In the genomic region with DNA sequence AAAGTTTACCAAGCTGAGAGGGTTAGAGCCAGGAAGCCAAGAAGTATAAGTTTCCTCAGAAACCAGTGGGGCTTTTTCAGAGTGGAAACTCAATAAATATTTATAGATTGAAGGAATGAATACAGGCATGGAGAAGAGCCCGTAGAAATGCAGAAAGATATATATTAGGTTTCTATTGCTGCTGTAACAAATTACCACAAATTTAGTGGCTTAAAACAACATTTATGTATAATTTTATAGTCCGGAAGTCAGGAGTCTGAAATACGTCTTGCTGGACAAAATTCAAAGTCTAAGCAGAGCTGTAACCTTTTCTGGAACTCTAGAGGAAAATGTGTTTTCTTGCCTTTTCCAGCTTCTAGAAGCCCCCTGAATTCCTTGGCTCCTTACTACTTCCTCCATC, we compare ENCODE assay signal across 21 cellular contexts.
DNase-seq lines count a peak whose midpoint lies in the region; ATAC-seq and TF ChIP-seq lines count a peak whose summit lies in the region.
"Had no signal": no experiment of that assay in that cellular context is flagged by ENCODE, and none has a peak within 500 bp of the region (broad histone marks: within the 10 kb centered on the region; RNA-seq: fewer than 3 reads in every experiment).

No MANE protein-coding gene starts in this region.

- peaks cover 19% of the 10 kb centered on the region for H3K4me1 ChIP-seq in GM23338 (ENCODE audit: insufficient read depth)
- H3K4me1 ChIP-seq: A549, HAP-1 had no signal

- TF ChIP-seq CTCF in GM23338 (conservative IDR thresholded peaks at IDR 0.05; ENCODE audit: low read depth in 2 of 2) (no peak), nephron progenitor cell (IDR thresholded peaks at IDR 0.05) (no peak), natural killer cell (IDR thresholded peaks at IDR 0.05) (no peak)

- H3K27ac Mint-ChIP-seq in GM23338 (no peak overlapping the region), memory B cell (peak overlapping the region; percentile 46), nephron progenitor cell (peak overlapping the region; percentile 15), natural killer cell (no peak overlapping the region)
- H3K27ac Mint-ChIP-seq: CD4-positive, alpha-beta memory T cell; HFFc6 had no signal

- intact Hi-C loops in natural killer cell (cut with micrococcal nuclease), result no loop called here

- H2AFZ ChIP-seq in GM23338, result 0 out of 2 replicates have a peak overlapping the region, but pooled peaks have one; percentile 9

- H3K4me2 ChIP-seq in GM23338, result no peak overlapping the region
- H3K4me2 ChIP-seq: A549 had no signal

- no peaks in the 10 kb centered on the region for H4K20me1 ChIP-seq in GM23338 (replicated peaks; ENCODE audit: insufficient read depth)

- H3K4me3 Mint-ChIP-seq in GM23338, result no peak overlapping the region
- no peak overlapping the region for H3K4me3 Mint-ChIP-seq in memory B cell
- H3K4me3 Mint-ChIP-seq in nephron progenitor cell, result no peak overlapping the region
- H3K4me3 Mint-ChIP-seq in natural killer cell, result no peak overlapping the region
- H3K4me3 Mint-ChIP-seq: CD4-positive, alpha-beta memory T cell; HFFc6 had no signal

- H3K27me3 Mint-ChIP-seq in GM23338 (ENCODE audit: insufficient read depth, low read depth, poor library complexity), result no peaks in the 10 kb centered on the region
- no peaks in the 10 kb centered on the region for H3K27me3 Mint-ChIP-seq in memory B cell
- no peaks in the 10 kb centered on the region for H3K27me3 Mint-ChIP-seq in nephron progenitor cell (ENCODE audit: low read depth, poor library complexity)
- no peaks in the 10 kb centered on the region for H3K27me3 Mint-ChIP-seq in natural killer cell (ENCODE audit: low read depth in 2 of 2)
- H3K27me3 Mint-ChIP-seq: CD4-positive, alpha-beta memory T cell had no signal

- no peaks in the 10 kb centered on the region for H3K79me2 ChIP-seq in GM23338 (replicated peaks; ENCODE audit: insufficient read depth)

- no peak overlapping the region for H3K27ac ChIP-seq in GM23338 (ENCODE audit: low read depth)
- H3K27ac ChIP-seq: A549 had no signal

- ATAC-seq in GM23338 (no peak), memory B cell (ENCODE audit: low read depth) (no peak), natural killer cell (no peak), GM18868 (IDR thresholded peaks at IDR 0.05; ENCODE audit: unreplicated experiment) (no peak)
- ATAC-seq: A549 had no signal

- no peaks in the 10 kb centered on the region for H3K36me3 ChIP-seq in GM23338 (ENCODE audit: insufficient read depth)
- H3K36me3 ChIP-seq: HAP-1 had no signal

- DNase-seq in GM23338 (ENCODE audit: low spot score), result no peak
- no peak for DNase-seq in memory B cell (ENCODE audit: low spot score in 2 of 2)
- DNase-seq in nephron progenitor cell, result no peak
- DNase-seq in NCI-H1417 (lab: John Stamatoyannopoulos, UW), result no peak
- DNase-seq in natural killer cell, result no peak
- DNase-seq in occipital lobe (lab: John Stamatoyannopoulos, UW), result no peak
- DNase-seq: 8988T; ACHN; AML-193; C1 segment of cervical spinal cord; Calu3; CD4-positive, alpha-beta memory T cell; COR-L47; DMS53; DMS79 treated with DMSO at 0.1 percent for 48 hours; GF-D8; GOT3; HFFc6 had no signal

- H3K36me3 Mint-ChIP-seq in GM23338 (ENCODE audit: low read depth) (no peaks in the 10 kb centered on the region), memory B cell (peaks cover 2% of the 10 kb centered on the region), nephron progenitor cell (ENCODE audit: low read depth) (peaks cover 5% of the 10 kb centered on the region), natural killer cell (peaks cover 11% of the 10 kb centered on the region)
- H3K36me3 Mint-ChIP-seq: CD4-positive, alpha-beta memory T cell had no signal

- peaks cover 4% of the 10 kb centered on the region; the same call in 1 of the 2 replicates for H3K9me2 ChIP-seq in GM23338 (ENCODE audit: insufficient read depth)

- no peaks in the 10 kb centered on the region for H3F3A ChIP-seq in GM23338 (replicated peaks; ENCODE audit: low read depth)

- H3K4me3 ChIP-seq in GM23338, result no peak overlapping the region
- H3K4me3 ChIP-seq: A549, HAP-1 had no signal

- peaks cover 13% of the 10 kb centered on the region for H3K4me1 Mint-ChIP-seq in GM23338
- peaks cover 18% of the 10 kb centered on the region for H3K4me1 Mint-ChIP-seq in memory B cell
- peaks cover 21% of the 10 kb centered on the region for H3K4me1 Mint-ChIP-seq in nephron progenitor cell
- no peaks in the 10 kb centered on the region for H3K4me1 Mint-ChIP-seq in natural killer cell
- H3K4me1 Mint-ChIP-seq: CD4-positive, alpha-beta memory T cell had no signal

- H3K9me3 Mint-ChIP-seq in GM23338, result no peaks in the 10 kb centered on the region
- peaks cover 3% of the 10 kb centered on the region for H3K9me3 Mint-ChIP-seq in memory B cell
- peaks cover 4% of the 10 kb centered on the region for H3K9me3 Mint-ChIP-seq in nephron progenitor cell
- H3K9me3 Mint-ChIP-seq in natural killer cell, result peaks cover 17 to 28% of the 10 kb centered on the region in 2 donors
- H3K9me3 Mint-ChIP-seq: HFFc6 had no signal

- H3K27me3 ChIP-seq in GM23338 (ENCODE audit: insufficient read depth), result no peaks in the 10 kb centered on the region

TF ChIP-seq in GM23338, 12 proteins besides CTCF, POLR2A, EP300 and RAD21 (continues in another document):
- TF ChIP-seq EZH2phosphoT487 (IDR thresholded peaks at IDR 0.05; ENCODE audit: unreplicated experiment) (no peak), ZNF114 (CRISPR knock-in tag; IDR thresholded peaks at IDR 0.05) (no peak), STAT1 (IDR thresholded peaks at IDR 0.05; ENCODE audit: unreplicated experiment) (no peak), CREB1 (CRISPR knock-in tag; IDR thresholded peaks at IDR 0.05; ENCODE audit: low read depth) (no peak), POLR2AphosphoS5 (IDR thresholded peaks at IDR 0.05; ENCODE audit: low read depth) (no peak)
- TF ChIP-seq, protein P1, sequence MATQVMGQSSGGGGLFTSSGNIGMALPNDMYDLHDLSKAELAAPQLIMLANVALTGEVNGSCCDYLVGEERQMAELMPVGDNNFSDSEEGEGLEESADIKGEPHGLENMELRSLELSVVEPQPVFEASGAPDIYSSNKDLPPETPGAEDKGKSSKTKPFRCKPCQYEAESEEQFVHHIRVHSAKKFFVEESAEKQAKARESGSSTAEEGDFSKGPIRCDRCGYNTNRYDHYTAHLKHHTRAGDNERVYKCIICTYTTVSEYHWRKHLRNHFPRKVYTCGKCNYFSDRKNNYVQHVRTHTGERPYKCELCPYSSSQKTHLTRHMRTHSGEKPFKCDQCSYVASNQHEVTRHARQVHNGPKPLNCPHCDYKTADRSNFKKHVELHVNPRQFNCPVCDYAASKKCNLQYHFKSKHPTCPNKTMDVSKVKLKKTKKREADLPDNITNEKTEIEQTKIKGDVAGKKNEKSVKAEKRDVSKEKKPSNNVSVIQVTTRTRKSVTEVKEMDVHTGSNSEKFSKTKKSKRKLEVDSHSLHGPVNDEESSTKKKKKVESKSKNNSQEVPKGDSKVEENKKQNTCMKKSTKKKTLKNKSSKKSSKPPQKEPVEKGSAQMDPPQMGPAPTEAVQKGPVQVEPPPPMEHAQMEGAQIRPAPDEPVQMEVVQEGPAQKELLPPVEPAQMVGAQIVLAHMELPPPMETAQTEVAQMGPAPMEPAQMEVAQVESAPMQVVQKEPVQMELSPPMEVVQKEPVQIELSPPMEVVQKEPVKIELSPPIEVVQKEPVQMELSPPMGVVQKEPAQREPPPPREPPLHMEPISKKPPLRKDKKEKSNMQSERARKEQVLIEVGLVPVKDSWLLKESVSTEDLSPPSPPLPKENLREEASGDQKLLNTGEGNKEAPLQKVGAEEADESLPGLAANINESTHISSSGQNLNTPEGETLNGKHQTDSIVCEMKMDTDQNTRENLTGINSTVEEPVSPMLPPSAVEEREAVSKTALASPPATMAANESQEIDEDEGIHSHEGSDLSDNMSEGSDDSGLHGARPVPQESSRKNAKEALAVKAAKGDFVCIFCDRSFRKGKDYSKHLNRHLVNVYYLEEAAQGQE (IDR thresholded peaks at IDR 0.05; ENCODE audit: unreplicated experiment), result no peak

Comparison
In these comparisons a context has a peak if more than half of its experiments do, and no peak if none do; other contexts are left out.
1. H3K27ac Mint-ChIP-seq: peak in memory B cell (single experiment) and nephron progenitor cell (single experiment); none in GM23338 (single experiment) and natural killer cell (0 of 2).